In genomic region chr14:21106506-21107359, GRCh38 we compare ENCODE assay signal across 8 cellular contexts.
A peak's percentile ranks its signal among the peaks of the same experiment; 100 is the strongest.
DNase-seq lines count a peak whose midpoint lies in the region; ATAC-seq and TF ChIP-seq lines count a peak whose summit lies in the region.

No MANE protein-coding gene starts in this region.

- no peak overlapping the region for H3K4me3 ChIP-seq in GM12865 (ENCODE audit: low read depth, low read length)
- no peak overlapping the region for H3K4me3 ChIP-seq in astrocyte of the spinal cord (ENCODE audit: low read depth, low read length)
- no peak overlapping the region for H3K4me3 ChIP-seq in skeletal muscle cell (ENCODE audit: low read depth, low read length)

- ATAC-seq in HG02763 (IDR thresholded peaks at IDR 0.05; ENCODE audit: unreplicated experiment), result no peak

- peak; percentile 93 for TF ChIP-seq CTCF in GM12865 (IDR thresholded peaks at IDR 0.05; ENCODE audit: insufficient read depth, low read depth, low read length, missing control alignments)
- peak; percentile 95 for TF ChIP-seq CTCF in astrocyte of the spinal cord (IDR thresholded peaks at IDR 0.05; ENCODE audit: low read depth, low read length)

- in situ Hi-C loops in astrocyte of the spinal cord (cut with HindIII; ENCODE audit: low sequenced_read_pairs), result no loop called here

- DNase-seq in GM12865 (ENCODE audit: low read depth) (peak; percentile 85), NCI-H187 treated with DMSO at 0.1 percent for 48 hours (lab: John Stamatoyannopoulos, UW) (peak; percentile 35), T1000 (lab: John Stamatoyannopoulos, UW) (peak; percentile 28), astrocyte of the spinal cord (ENCODE audit: low read depth, low spot score) (peak; percentile 77), hypothalamus (lab: John Stamatoyannopoulos, UW) (peak in 47 of 51 donors; percentile 10 to 82 (median 63)), skeletal muscle cell (ENCODE audit: low read depth) (peak; percentile 49), OCI-M2 (lab: John Stamatoyannopoulos, UW; ENCODE audit: unreplicated experiment) (no peak)
